21 cellular contexts compared by ENCODE assay signal in genomic region chr11:31449040-31449439, GRCh38.
"Had no signal": no experiment of that assay in that cellular context is flagged by ENCODE, and none has a peak within 500 bp of the region (broad histone marks: within the 10 kb centered on the region; RNA-seq: fewer than 3 reads in every experiment).

No MANE protein-coding gene starts in this region.

- DNase-seq: colonic mucosa; dermis blood vessel endothelial cell; endodermal cell; erythroblast; foreskin keratinocyte; left colon; left ventricle myocardium superior; naive thymus-derived CD4-positive, alpha-beta T cell; nephron progenitor cell; sigmoid colon; stimulated activated CD4-positive, alpha-beta T cell treated with anti-CD3 and anti-CD28 coated beads, Interleukin-2, amount 100 ng/mL, for 24 hours; stimulated activated CD4-positive, alpha-beta T cell treated with anti-CD3 and anti-CD28 coated beads, Interleukin-4, amount 100 ng/mL, for 4 hours; stimulated activated naive CD4-positive, alpha-beta T cell; stomach; substantia nigra; transverse colon had no signal

- H3K27me3 ChIP-seq: colonic mucosa, foreskin keratinocyte, right atrium auricular region, sigmoid colon, stomach, transverse colon had no signal

- H3K36me3 ChIP-seq: colonic mucosa, sigmoid colon, thoracic aorta, transverse colon had no signal

- FAIRE-seq: endothelial cell of umbilical vein had no signal

- H3K27ac ChIP-seq: colonic mucosa, foreskin keratinocyte, right atrium auricular region, sigmoid colon, skin epidermis, stomach, thoracic aorta, transverse colon had no signal

- H3K4me1 ChIP-seq: colonic mucosa, foreskin keratinocyte, right atrium auricular region, sigmoid colon, stomach, transverse colon had no signal

- H3K4me3 ChIP-seq: colonic mucosa, lung, right atrium auricular region, sigmoid colon, skin epidermis, stomach, thoracic aorta, transverse colon had no signal
